In genomic region chr11:79369094-79369493, GRCh38 we compare ENCODE assay signal across 17 cellular contexts.
"Had no signal": no experiment of that assay in that cellular context is flagged by ENCODE, and none has a peak within 500 bp of the region (broad histone marks: within the 10 kb centered on the region; RNA-seq: fewer than 3 reads in every experiment).

No MANE protein-coding gene starts in this region.

- H3K27ac ChIP-seq: colonic mucosa, foreskin keratinocyte, hepatocyte, neutrophil, right atrium auricular region, sigmoid colon, skin epidermis had no signal

- H3K4me3 ChIP-seq: colonic mucosa, hepatocyte, lung, right atrium auricular region, sigmoid colon, skin epidermis had no signal

- H3K27ac Mint-ChIP-seq: endodermal cell; naive thymus-derived CD4-positive, alpha-beta T cell; nephron progenitor cell had no signal

- H3K4me2 ChIP-seq: hepatocyte had no signal

- H3K9me3 Mint-ChIP-seq: endodermal cell, nephron progenitor cell had no signal

- H3K4me1 ChIP-seq: colonic mucosa, right atrium auricular region, sigmoid colon had no signal

- H3K9me3 ChIP-seq: colonic mucosa, neutrophil, right atrium auricular region, sigmoid colon had no signal

- H3K4me3 Mint-ChIP-seq: endodermal cell; naive thymus-derived CD4-positive, alpha-beta T cell; nephron progenitor cell had no signal

- H3K36me3 ChIP-seq: colonic mucosa, neutrophil, right atrium auricular region, sigmoid colon had no signal

- H3K27me3 ChIP-seq: colonic mucosa, foreskin keratinocyte, hepatocyte, neutrophil, right atrium auricular region, sigmoid colon had no signal

- DNase-seq: colonic mucosa; dermis blood vessel endothelial cell; endodermal cell; erythroblast; foreskin keratinocyte; left colon; left ventricle myocardium superior; naive thymus-derived CD4-positive, alpha-beta T cell; nephron progenitor cell; sigmoid colon; stimulated activated naive CD4-positive, alpha-beta T cell treated with Interleukin-2 at 50 U/mL for 16 hours; trophoblast cell had no signal

- H3K4me1 Mint-ChIP-seq: naive thymus-derived CD4-positive, alpha-beta T cell had no signal
